In the genomic region with DNA sequence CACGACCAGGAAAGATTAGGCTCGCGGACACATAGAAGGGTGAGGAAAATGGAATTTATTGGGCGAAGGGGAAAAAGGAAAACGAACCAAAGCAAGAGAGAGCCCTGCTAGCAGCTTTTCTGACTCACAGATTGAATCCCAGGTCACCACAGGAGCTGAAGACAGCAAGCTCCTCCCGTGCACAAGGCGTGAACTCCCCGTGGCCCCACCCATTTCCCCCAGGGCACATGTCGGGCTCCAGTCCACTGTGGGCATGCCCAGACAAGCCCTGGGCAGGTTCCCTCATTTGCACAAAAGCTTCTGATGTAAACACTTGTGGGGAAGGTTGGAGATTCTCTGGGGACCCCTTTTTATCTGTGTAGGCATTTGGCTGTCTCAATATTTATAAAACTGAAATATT, we compare ENCODE assay signal across 8 cellular contexts.
DNase-seq lines count a peak whose midpoint lies in the region; ATAC-seq and TF ChIP-seq lines count a peak whose summit lies in the region.

No MANE protein-coding gene starts in this region.

- H3K36me3 Mint-ChIP-seq in brain, result no peaks in the 10 kb centered on the region
- no peaks in the 10 kb centered on the region for H3K36me3 Mint-ChIP-seq in CD4-positive, alpha-beta memory T cell

- DNase-seq in DMS79 (lab: John Stamatoyannopoulos, UW) (peak; percentile 10), DMS79 treated with DMSO at 0.1 percent for 48 hours (lab: John Stamatoyannopoulos, UW) (no peak), NCI-H226 (peak; percentile 98), left lobe of liver (ENCODE audit: low spot score) (peak; percentile 60)
- DNase-seq in CD4-positive, alpha-beta memory T cell, result no peak

- H3K4me3 ChIP-seq in CD4-positive, alpha-beta memory T cell (ENCODE audit: low read length in 2 of 2), result no peak overlapping the region

- H3K27ac ChIP-seq in CD4-positive, alpha-beta memory T cell (ENCODE audit: low read depth, low read length), result no peak overlapping the region

- H3K9me3 Mint-ChIP-seq in brain, result no peaks in the 10 kb centered on the region
- H3K9me3 Mint-ChIP-seq in CD4-positive, alpha-beta memory T cell, result peaks cover 0 to 14% (median 6%) of the 10 kb centered on the region in 8 donors

- TF ChIP-seq CTCF in brain (conservative IDR thresholded peaks at IDR 0.05), result no peak

- peak overlapping the region in 4 of 5 experiments; percentile 79 to 95 (median 88) for H3K27ac Mint-ChIP-seq in brain
- no peak overlapping the region for H3K27ac Mint-ChIP-seq in CD4-positive, alpha-beta memory T cell

- POLR2A ChIA-PET in CD4-positive, alpha-beta memory T cell (lab: Charles Lee; ENCODE audit: partially characterized antibody), result no interaction called here

- H3K9me3 ChIP-seq in CD4-positive, alpha-beta memory T cell (ENCODE audit: control insufficient read depth in 1 of 2, low read length in 2 of 2), result no peaks in the 10 kb centered on the region

- ATAC-seq in HG02571 (IDR thresholded peaks at IDR 0.05; ENCODE audit: unreplicated experiment) (peak; percentile 62), left lobe of liver (peak; percentile 76), GM19467 (IDR thresholded peaks at IDR 0.05; ENCODE audit: unreplicated experiment) (no peak)

- H3K27me3 Mint-ChIP-seq in brain, result no peaks in the 10 kb centered on the region
- no peaks in the 10 kb centered on the region for H3K27me3 Mint-ChIP-seq in CD4-positive, alpha-beta memory T cell

- peaks cover 64% of the 10 kb centered on the region for H3K4me1 Mint-ChIP-seq in brain
- H3K4me1 Mint-ChIP-seq in CD4-positive, alpha-beta memory T cell, result no peaks in the 10 kb centered on the region

- no peaks in the 10 kb centered on the region for H3K36me3 ChIP-seq in CD4-positive, alpha-beta memory T cell (ENCODE audit: insufficient read depth, low read length)

- peak overlapping the region in 4 of 5 experiments; percentile 41 to 62 (median 56) for H3K4me3 Mint-ChIP-seq in brain
- no peak overlapping the region for H3K4me3 Mint-ChIP-seq in CD4-positive, alpha-beta memory T cell

- CTCF ChIA-PET in CD4-positive, alpha-beta memory T cell (lab: Charles Lee; ENCODE audit: partially characterized antibody), result no interaction called here

- intact Hi-C loops in CD4-positive, alpha-beta memory T cell (cut with micrococcal nuclease), result no loop called here

- H3K4me1 ChIP-seq in CD4-positive, alpha-beta memory T cell (ENCODE audit: insufficient read depth, low read length), result no peaks in the 10 kb centered on the region

- no peaks in the 10 kb centered on the region for H3K27me3 ChIP-seq in CD4-positive, alpha-beta memory T cell (ENCODE audit: insufficient read depth, low read length)

Comparison
In these comparisons a context has a peak if more than half of its experiments do, and no peak if none do; other contexts are left out.
1. DNase-seq: peak in DMS79 (single experiment), NCI-H226 (single experiment) and left lobe of liver (single experiment); none in DMS79 treated with DMSO at 0.1 percent for 48 hours (single experiment) and CD4-positive, alpha-beta memory T cell (0 of 5).
2. H3K27ac Mint-ChIP-seq: peak in brain (4 of 5); none in CD4-positive, alpha-beta memory T cell (0 of 7).
3. H3K4me3 Mint-ChIP-seq: peak in brain (4 of 5); none in CD4-positive, alpha-beta memory T cell (0 of 8).